In the genomic region with DNA sequence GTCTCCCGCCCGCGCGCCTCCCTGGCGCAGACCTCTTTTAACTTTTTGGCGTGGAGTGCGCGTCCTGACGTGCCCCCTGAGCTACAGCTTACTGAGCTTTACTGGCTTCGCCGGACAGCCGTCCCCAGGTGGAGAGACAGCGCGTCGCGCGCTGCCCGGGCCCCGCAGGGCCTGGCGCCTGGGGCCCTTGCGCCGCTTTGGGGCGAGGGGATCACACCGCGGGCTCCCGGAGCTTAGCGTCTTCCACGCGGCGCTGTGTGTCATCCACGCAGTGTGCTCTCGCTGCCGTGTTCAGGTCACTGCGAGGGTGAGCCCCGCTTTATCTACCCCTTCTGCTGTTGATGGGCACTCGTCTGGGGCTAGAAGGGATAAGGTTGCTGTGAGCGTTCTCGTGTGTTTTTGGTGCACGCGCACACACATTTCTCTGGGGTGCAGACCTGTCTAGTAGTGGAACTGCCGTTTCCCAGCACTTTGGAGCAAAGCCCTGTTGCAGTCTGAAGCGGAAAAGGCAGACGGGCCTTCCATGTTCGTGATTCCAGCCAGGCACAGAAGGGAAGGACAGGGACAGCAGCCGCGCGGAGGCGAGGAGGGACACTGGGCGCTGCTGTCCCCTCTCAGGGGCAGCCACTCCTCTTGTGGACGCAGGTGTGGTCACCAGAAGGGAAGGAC, we compare ENCODE assay signal across 8 cellular contexts. TPM values are rescaled to one million over a fixed set of nuclear protein-coding genes. Genes with fewer than 3 reads are reported as not detected.
DNase-seq lines count a peak whose midpoint lies in the region; FAIRE-seq and TF ChIP-seq lines count a peak whose summit lies in the region.

No MANE protein-coding gene starts in this region.

- in situ Hi-C loops in GM23248 (cut with MboI): no loop called here
- in situ Hi-C loops in astrocyte of the spinal cord (cut with HindIII; ENCODE audit: low sequenced_read_pairs): no loop called here

- no peaks in the 10 kb centered on the region for H3K27me3 ChIP-seq in GM23248 (replicated peaks; ENCODE audit: insufficient read depth)
- H3K27me3 ChIP-seq in iPS DF 6.9 (ENCODE audit: control insufficient read depth, insufficient read depth, low read length): peaks cover 2% of the 10 kb centered on the region; the same call in 1 of the 2 replicates
- no peaks in the 10 kb centered on the region for H3K27me3 ChIP-seq in prostate gland (replicated peaks; ENCODE audit: insufficient read depth)

- no peaks in the 10 kb centered on the region for H3K79me2 ChIP-seq in GM23248 (ENCODE audit: insufficient read depth)

- DNase-seq in GM23248: peak; percentile 39
- DNase-seq in astrocyte of the spinal cord (ENCODE audit: low read depth, low spot score): no peak
- DNase-seq in iPS DF 6.9 (ENCODE audit: low read depth, low spot score): no peak
- no peak for DNase-seq in prostate gland (ENCODE audit: low spot score)
- DNase-seq in activated CD8-positive, alpha-beta memory T cell treated with anti-CD3 and anti-CD28 coated beads, Interleukin-2, amount 50 U/mL, for 48 hours: no peak
- DNase-seq in activated gamma-delta T cell (lab: John Stamatoyannopoulos, UW): no peak
- no peak for DNase-seq in frontal cortex (ENCODE audit: low spot score in 2 of 2)
- no peak for DNase-seq in NCI-H1092 treated with DMSO at 0.1 percent for 48 hours (lab: John Stamatoyannopoulos, UW)

- H3K4me1 ChIP-seq in GM23248 (ENCODE audit: insufficient read depth) (peaks cover 19% of the 10 kb centered on the region), iPS DF 6.9 (ENCODE audit: control insufficient read depth, insufficient read depth, low read length) (peaks cover 6% of the 10 kb centered on the region; the same call in 1 of the 2 replicates), prostate gland (replicated peaks) (no peaks in the 10 kb centered on the region)

- 18 to 20% methylated on average over 38 to 46 of the region's 50 CpGs for WGBS in GM23248 (ENCODE audit: low coverage in 1 of 2, low lambda C conversion rate in 2 of 2, missing lambda C conversion rate in 2 of 2), 2 experiments
- WGBS in iPS DF 6.9 (ENCODE audit: insufficient coverage, insufficient read length): no CpG with 5 or more reads among the region's 50 CpGs
- 19% methylated on average over 35 of the region's 50 CpGs for WGBS in prostate gland

- H4K20me1 ChIP-seq in GM23248 (ENCODE audit: insufficient read depth): no peaks in the 10 kb centered on the region

- intact Hi-C loops in prostate gland (cut with DNase I): no loop called here

- no peak for TF ChIP-seq POLR2A in prostate gland (IDR thresholded peaks at IDR 0.05)

- H3K9me3 ChIP-seq in GM23248 (ENCODE audit: low read depth): no peaks in the 10 kb centered on the region
- H3K9me3 ChIP-seq in iPS DF 6.9 (ENCODE audit: control insufficient read depth, insufficient read depth, low read length): no peaks in the 10 kb centered on the region
- H3K9me3 ChIP-seq in prostate gland: no peaks in the 10 kb centered on the region

- H3K9ac ChIP-seq in GM23248: peak overlapping the region; percentile 65

- H3K36me3 ChIP-seq in GM23248 (ENCODE audit: low read depth): no peaks in the 10 kb centered on the region
- no peaks in the 10 kb centered on the region for H3K36me3 ChIP-seq in iPS DF 6.9 (ENCODE audit: control insufficient read depth, insufficient read depth, low read length)
- H3K36me3 ChIP-seq in prostate gland: no peaks in the 10 kb centered on the region

- H3K4me2 ChIP-seq in GM23248 (ENCODE audit: unreplicated experiment): peak overlapping the region; percentile 63

- no peak overlapping the region for H3K27ac ChIP-seq in GM23248
- H3K27ac ChIP-seq in iPS DF 6.9 (ENCODE audit: low read length): no peak overlapping the region
- H3K27ac ChIP-seq in prostate gland: peak overlapping the region; percentile 70 to 87

- H3K9me2 ChIP-seq in GM23248 (ENCODE audit: insufficient read depth): no peaks in the 10 kb centered on the region

- peaks cover 4% of the 10 kb centered on the region; the same call in 1 of the 2 replicates for H3F3A ChIP-seq in GM23248 (ENCODE audit: insufficient read depth)

- TF ChIP-seq CTCF in astrocyte of the spinal cord (IDR thresholded peaks at IDR 0.05; ENCODE audit: low read depth, low read length) (no peak), prostate gland (IDR thresholded peaks at IDR 0.05) (no peak)

- peak overlapping the region; percentile 82 for H2AFZ ChIP-seq in GM23248

- H3K4me3 ChIP-seq in GM23248 (peak overlapping the region; percentile 64), astrocyte of the spinal cord (ENCODE audit: low read depth, low read length) (peak overlapping the region; percentile 27), iPS DF 6.9 (ENCODE audit: low read length) (peak overlapping the region; percentile 43; the same call in 1 of the 2 replicates), prostate gland (peak overlapping the region; percentile 36 to 43)

- no peak for FAIRE-seq in frontal cortex (lab: Jason Lieb, UNC)

RNA-seq across cellular contexts. Expression of a gene that starts 33.1 kb away (rescaled TPM):
- total RNA-seq in GM23248 (2014; rRNA removed; shearing (Covaris generic)): not detected in 2 replicates
- polyA plus RNA-seq in GM23248 (2016; fragmentation: Nextera tagmentation; extraction: Ambion mirVana): not detected in 2 replicates
- total RNA-seq in prostate gland (10 to 100 TPM; 19.6 to 57.3 TPM), frontal cortex (1.6 TPM)

Comparison
In these comparisons a context has a peak if more than half of its experiments do, and no peak if none do; other contexts are left out.
1. H3K27ac ChIP-seq: peak in prostate gland (2 of 2); none in GM23248 (single experiment) and iPS DF 6.9 (single experiment).
2. Peak in every context shown above with its lines, with median percentiles within 50 percentile points of each other: H3K4me3 ChIP-seq.